3 cellular contexts compared by ENCODE assay signal in genomic region chr16:48381201-48381600, GRCh38.
TF ChIP-seq lines count a peak whose summit lies in the region.

No MANE protein-coding gene starts in this region.

TF ChIP-seq in A549, 52 proteins besides CTCF, POLR2A, EP300 and RAD21:
- no peak for TF ChIP-seq HES2 (IDR thresholded peaks at IDR 0.05)
- TF ChIP-seq NFE2L2 (conservative IDR thresholded peaks at IDR 0.05; ENCODE audit: low read length) = no peak
- no peak for TF ChIP-seq KDM1A (IDR thresholded peaks at IDR 0.05; ENCODE audit: low read depth)
- TF ChIP-seq HOXB13 (CRISPR knock-in tag; IDR thresholded peaks at IDR 0.05; ENCODE audit: low read depth) = no peak
- no peak for TF ChIP-seq HOXA7 (CRISPR knock-in tag; IDR thresholded peaks at IDR 0.05)
- no peak for TF ChIP-seq FOSL2 (IDR thresholded peaks at IDR 0.05)
- no peak for TF ChIP-seq FOSL2 (CRISPR knock-in tag; IDR thresholded peaks at IDR 0.05)
- no peak for TF ChIP-seq CBX2 (IDR thresholded peaks at IDR 0.05; ENCODE audit: borderline replicate concordance, low read depth)
- TF ChIP-seq PBX3 (IDR thresholded peaks at IDR 0.05) = no peak
- TF ChIP-seq RNF2 (IDR thresholded peaks at IDR 0.05; ENCODE audit: borderline replicate concordance, low read depth) = no peak
- TF ChIP-seq KDM5A (IDR thresholded peaks at IDR 0.05) = no peak
TF ChIP-seq in A549: peak in this region for 0.

TF ChIP-seq in IMR-90, 13 proteins besides CTCF, POLR2A, EP300 and RAD21:
- TF ChIP-seq NFE2L2 (IDR thresholded peaks at IDR 0.05; ENCODE audit: low read depth, low read length) = no peak
- TF ChIP-seq BHLHE40 (IDR thresholded peaks at IDR 0.05; ENCODE audit: low read depth, low read length) = no peak
- no peak for TF ChIP-seq CEBPB (IDR thresholded peaks at IDR 0.05; ENCODE audit: low read depth, low read length)
- TF ChIP-seq CHD1 (IDR thresholded peaks at IDR 0.05; ENCODE audit: low read depth, low read length) = no peak
- TF ChIP-seq FOS (IDR thresholded peaks at IDR 0.05; ENCODE audit: low read depth, low read length) = no peak
- no peak for TF ChIP-seq MAZ (IDR thresholded peaks at IDR 0.05; ENCODE audit: borderline replicate concordance, low read depth, low read length)
- TF ChIP-seq MAFK (IDR thresholded peaks at IDR 0.05; ENCODE audit: low read depth, low read length) = no peak
- no peak for TF ChIP-seq ELK1 (IDR thresholded peaks at IDR 0.05; ENCODE audit: borderline replicate concordance, low read depth, low read length)
- TF ChIP-seq USF2 (IDR thresholded peaks at IDR 0.05; ENCODE audit: low read depth, low read length) = no peak
- no peak for TF ChIP-seq SMC3 (IDR thresholded peaks at IDR 0.05; ENCODE audit: low read depth, low read length)

TF ChIP-seq in liver, 16 proteins besides CTCF, POLR2A, EP300 and RAD21:
- TF ChIP-seq HNF4G (IDR thresholded peaks at IDR 0.05) (no peak), HNF4A (conservative IDR thresholded peaks at IDR 0.05) (no peak), MAX (IDR thresholded peaks at IDR 0.05) (no peak), ATF3 (IDR thresholded peaks at IDR 0.05) (no peak), SP1 (IDR thresholded peaks at IDR 0.05) (no peak)
